Comparison of ENCODE assay signal across 8 cellular contexts in the genomic region with DNA sequence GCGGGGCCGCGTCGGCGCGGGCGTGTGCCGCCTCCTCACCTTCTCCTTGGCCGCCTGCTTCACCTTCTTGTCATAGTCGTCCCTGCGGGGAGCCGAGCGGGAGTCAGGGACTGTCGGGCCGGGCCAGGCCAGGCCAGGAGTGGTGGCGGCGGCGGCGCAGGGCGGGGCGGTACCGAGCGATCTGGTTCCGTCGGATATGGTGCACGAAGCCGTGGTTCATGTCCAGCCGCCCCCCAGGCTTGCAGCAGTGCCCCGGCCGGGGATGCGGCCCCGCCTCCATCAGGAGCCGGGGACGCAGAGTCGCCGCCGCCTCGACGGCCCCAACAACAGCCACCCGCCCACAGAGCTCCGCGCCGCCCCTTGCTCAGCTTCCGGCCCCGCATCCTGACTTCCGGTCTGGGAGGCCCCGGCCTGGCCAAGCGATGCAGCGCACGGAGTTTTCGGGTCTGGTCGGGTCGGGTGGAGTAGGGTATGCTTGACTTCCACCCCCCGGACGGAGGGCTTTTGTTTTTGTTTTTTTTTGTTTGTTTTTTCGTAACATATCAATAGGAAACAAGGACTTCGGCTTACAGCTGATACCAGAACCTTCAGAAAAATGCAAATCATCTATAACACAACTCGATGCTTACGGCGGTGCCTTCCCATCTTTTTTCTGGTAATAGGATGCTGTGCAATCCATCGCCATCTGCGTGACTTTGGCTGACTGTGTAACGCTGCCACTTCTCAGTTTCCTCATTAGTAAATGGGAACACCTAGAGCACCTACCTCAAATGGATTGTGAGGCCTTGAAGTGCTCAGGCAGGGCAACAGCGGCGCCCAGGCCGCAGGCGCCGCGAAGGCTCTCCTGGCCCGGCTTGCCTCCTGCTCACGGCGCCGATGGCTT. TPM values are rescaled to one million over a fixed set of nuclear protein-coding genes. Genes with fewer than 3 reads are reported as not detected.
A peak's percentile ranks its signal among the peaks of the same experiment; 100 is the strongest.
DNase-seq lines count a peak whose midpoint lies in the region; ATAC-seq and TF ChIP-seq lines count a peak whose summit lies in the region.

A gene with protein sequence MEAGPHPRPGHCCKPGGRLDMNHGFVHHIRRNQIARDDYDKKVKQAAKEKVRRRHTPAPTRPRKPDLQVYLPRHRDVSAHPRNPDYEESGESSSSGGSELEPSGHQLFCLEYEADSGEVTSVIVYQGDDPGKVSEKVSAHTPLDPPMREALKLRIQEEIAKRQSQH (minus strand): TSS at position 362 of the 883 bp plus-strand sequence. CDS start 82 bp downstream, at position 280.

- H3K27me3 ChIP-seq in ascending aorta (no peaks in the 10 kb centered on the region), aorta (ENCODE audit: control insufficient read depth in 1 of 2, insufficient read depth in 2 of 2, low read length in 1 of 2) (no peaks in the 10 kb centered on the region)

- H3K4me1 ChIP-seq in ascending aorta (peaks cover 0 to 23% of the 10 kb centered on the region in 2 donors), aorta (ENCODE audit: control insufficient read depth in 1 of 2, insufficient read depth in 2 of 2, low read length in 2 of 2) (peaks cover 0 to 4% of the 10 kb centered on the region in 2 donors)

- H3K27ac ChIP-seq in ascending aorta (peak within 1 kb of the TSS; percentile 83 to 87), aorta (ENCODE audit: low read depth in 1 of 2, low read length in 2 of 2) (peak within 1 kb of the TSS in 1 of 2 donors; percentile 45)

- WGBS in aorta, 2 donors = 7 to 8% methylated on average over 72 to 73 of the region's 73 CpGs

- DNase-seq in NCI-H1930 (lab: John Stamatoyannopoulos, UW) (peak; percentile 85 to 87), T-helper 9 cell (peak; percentile 79), ascending aorta (ENCODE audit: low spot score in 2 of 2) (peak; percentile 59 to 95), hepatic stellate cell (ENCODE audit: low spot score) (peak; percentile 92), renal cortical epithelial cell (ENCODE audit: low read depth) (peak; percentile 60), aorta (peak; percentile 96 to 97)

- ATAC-seq in GM18502 (IDR thresholded peaks at IDR 0.05; ENCODE audit: poor library complexity, unreplicated experiment) = peak; percentile 78
- ATAC-seq in HG02852 (IDR thresholded peaks at IDR 0.05; ENCODE audit: unreplicated experiment) = peak; percentile 77
- peak; percentile 93 for ATAC-seq in aorta (ENCODE audit: low FRiP score)

- H3K36me3 ChIP-seq in ascending aorta = peaks cover 5 to 20% of the 10 kb centered on the region in 2 donors
- H3K36me3 ChIP-seq in aorta (ENCODE audit: control insufficient read depth in 1 of 2, insufficient read depth in 2 of 2, low read length in 1 of 2) = peaks cover 1 to 5% of the 10 kb centered on the region in 2 donors

- intact Hi-C loops in ascending aorta (cut with DNase I) (loop anchor here (10.0 kb wide), 1 partner anchor 493 kb away; a partner anchor contains a TSS), aorta (cut with DNase I) (no loop called here)

- no peak for TF ChIP-seq CTCF in ascending aorta (IDR thresholded peaks at IDR 0.05)

- H3K9me3 ChIP-seq in ascending aorta (no peaks in the 10 kb centered on the region), aorta (ENCODE audit: control insufficient read depth, low read length) (no peaks in the 10 kb centered on the region)

- H3K4me3 ChIP-seq in ascending aorta (peak within 1 kb of the TSS; percentile 96), aorta (ENCODE audit: low read length in 2 of 2) (peak within 1 kb of the TSS; percentile 74 to 91)

RNA-seq across cellular contexts. Expression of the gene that starts here (rescaled TPM):
- total RNA-seq in ascending aorta (1.6 TPM), renal cortical epithelial cell (13.3 and 18.9 TPM in 2 replicates), aorta (10 to 100 TPM; 22.8 to 35.2 TPM)
- polyA plus RNA-seq in aorta = 10 to 100 TPM; 15.5 to 19.9 TPM
